Comparison of ENCODE assay signal across 9 cellular contexts in genomic region chr2:23624378-23624777, GRCh38.
DNase-seq lines count a peak whose midpoint lies in the region; ATAC-seq and TF ChIP-seq lines count a peak whose summit lies in the region.
"Had no signal": no experiment of that assay in that cellular context is flagged by ENCODE, and none has a peak within 500 bp of the region (broad histone marks: within the 10 kb centered on the region; RNA-seq: fewer than 3 reads in every experiment).

No MANE protein-coding gene starts in this region.

- CTCF ChIA-PET in RWPE1 (lab: Yijun Ruan, JAX) = interaction anchor here (0.6 kb wide), 2 partner anchors 11 to 148 kb away, joined by 3 to 4 read pairs; no protein-coding TSS in a partner anchor

- POLR2A ChIA-PET in RWPE1 (lab: Yijun Ruan, JAX; ENCODE audit: low non-redundant PET) = no interaction called here

- no peak overlapping the region for H3K27ac Mint-ChIP-seq in glutamatergic neuron (ENCODE audit: unreplicated experiment)

- H3K4me1 Mint-ChIP-seq in glutamatergic neuron (ENCODE audit: low read depth, unreplicated experiment) = peaks cover 31% of the 10 kb centered on the region

- no peak overlapping the region for H3K4me3 ChIP-seq in dorsolateral prefrontal cortex

- DNase-seq in stimulated activated CD4-positive, alpha-beta T cell treated with anti-CD3 and anti-CD28 coated beads, Interleukin-12 subunit alpha, Interleukin-12 subunit beta, amount 100 ng/mL, for 48 hours (ENCODE audit: low read depth in 2 of 3, low spot score in 1 of 3) = peak; percentile 19 to 37 (median 35)
- no peak for DNase-seq in stimulated activated CD4-positive, alpha-beta T cell treated with anti-CD3 and anti-CD28 coated beads, Interleukin-12 subunit alpha, Interleukin-12 subunit beta, amount 100 ng/mL, for 4 hours
- DNase-seq in RWPE1 (ENCODE audit: low spot score) (no peak), glutamatergic neuron (peak; percentile 52), dorsolateral prefrontal cortex (no peak)
- DNase-seq: KG1 had no signal

- ATAC-seq in GM19023 (IDR thresholded peaks at IDR 0.05; ENCODE audit: unreplicated experiment) (no peak), HG03439 (IDR thresholded peaks at IDR 0.05; ENCODE audit: unreplicated experiment) (no peak), HG02840 (IDR thresholded peaks at IDR 0.05; ENCODE audit: low FRiP score, unreplicated experiment) (no peak)

- peaks cover 9% of the 10 kb centered on the region for H3K36me3 Mint-ChIP-seq in glutamatergic neuron (ENCODE audit: unreplicated experiment)

- peaks cover 18% of the 10 kb centered on the region for H3K27me3 Mint-ChIP-seq in glutamatergic neuron (ENCODE audit: unreplicated experiment)

- peaks cover 6% of the 10 kb centered on the region for H3K9me3 Mint-ChIP-seq in glutamatergic neuron (ENCODE audit: unreplicated experiment)

- TF ChIP-seq CTCF in RWPE1 (conservative IDR thresholded peaks at IDR 0.05; ENCODE audit: low read depth) = peak; percentile 27
- TF ChIP-seq CTCF in glutamatergic neuron (IDR thresholded peaks at IDR 0.05; ENCODE audit: partially characterized antibody, unreplicated experiment) = peak; percentile 71
- TF ChIP-seq CTCF in dorsolateral prefrontal cortex (IDR thresholded peaks at IDR 0.05 in 54 of 56, conservative IDR thresholded peaks at IDR 0.05 in 2 of 56; ENCODE audit: low read depth in 1 of 56, partially characterized antibody in 56 of 56) = peak in 14 of 56 donors; percentile 5 to 37 (median 17)

- no peak overlapping the region for H3K4me3 Mint-ChIP-seq in glutamatergic neuron (ENCODE audit: unreplicated experiment)

- intact Hi-C loops in dorsolateral prefrontal cortex (cut with DNase I) = no loop called here

- H3K27ac ChIP-seq in RWPE1 = no peak overlapping the region
- no peak overlapping the region for H3K27ac ChIP-seq in dorsolateral prefrontal cortex

- H3K27me3 ChIP-seq in dorsolateral prefrontal cortex = no peaks in the 10 kb centered on the region

Comparison
In these comparisons a context has a peak if more than half of its experiments do, and no peak if none do; other contexts are left out.
1. DNase-seq: peak in stimulated activated CD4-positive, alpha-beta T cell treated with anti-CD3 and anti-CD28 coated beads, Interleukin-12 subunit alpha, Interleukin-12 subunit beta, amount 100 ng/mL, for 48 hours (3 of 3) and glutamatergic neuron (single experiment); none in stimulated activated CD4-positive, alpha-beta T cell treated with anti-CD3 and anti-CD28 coated beads, Interleukin-12 subunit alpha, Interleukin-12 subunit beta, amount 100 ng/mL, for 4 hours (single experiment), RWPE1 (single experiment) and dorsolateral prefrontal cortex (0 of 10).